1 cellular context compared by ENCODE assay signal in the genomic region with DNA sequence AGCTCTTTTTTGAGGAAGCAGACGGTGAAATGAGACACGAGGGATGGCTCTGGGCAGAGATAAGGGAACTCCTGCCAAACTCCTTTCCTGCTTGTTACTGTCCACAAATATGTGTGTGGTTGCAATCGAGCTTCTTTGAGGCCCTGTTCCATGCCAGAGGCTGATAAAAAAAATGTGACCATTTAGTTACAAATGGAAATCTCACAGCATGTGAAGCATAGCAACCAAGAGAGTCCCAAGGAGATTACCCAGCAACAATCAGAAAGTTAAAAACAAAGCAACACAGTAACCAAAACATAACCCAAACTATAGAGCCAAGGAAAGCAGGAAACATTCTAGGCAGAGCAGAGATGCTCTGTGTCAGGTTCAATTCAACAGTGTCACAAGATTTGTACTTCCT.
TF ChIP-seq lines count a peak whose summit lies in the region.

No MANE protein-coding gene starts in this region.

TF ChIP-seq in HepG2, 621 proteins besides CTCF, POLR2A, EP300 and RAD21 (continued from another document):
- TF ChIP-seq, protein P1, sequence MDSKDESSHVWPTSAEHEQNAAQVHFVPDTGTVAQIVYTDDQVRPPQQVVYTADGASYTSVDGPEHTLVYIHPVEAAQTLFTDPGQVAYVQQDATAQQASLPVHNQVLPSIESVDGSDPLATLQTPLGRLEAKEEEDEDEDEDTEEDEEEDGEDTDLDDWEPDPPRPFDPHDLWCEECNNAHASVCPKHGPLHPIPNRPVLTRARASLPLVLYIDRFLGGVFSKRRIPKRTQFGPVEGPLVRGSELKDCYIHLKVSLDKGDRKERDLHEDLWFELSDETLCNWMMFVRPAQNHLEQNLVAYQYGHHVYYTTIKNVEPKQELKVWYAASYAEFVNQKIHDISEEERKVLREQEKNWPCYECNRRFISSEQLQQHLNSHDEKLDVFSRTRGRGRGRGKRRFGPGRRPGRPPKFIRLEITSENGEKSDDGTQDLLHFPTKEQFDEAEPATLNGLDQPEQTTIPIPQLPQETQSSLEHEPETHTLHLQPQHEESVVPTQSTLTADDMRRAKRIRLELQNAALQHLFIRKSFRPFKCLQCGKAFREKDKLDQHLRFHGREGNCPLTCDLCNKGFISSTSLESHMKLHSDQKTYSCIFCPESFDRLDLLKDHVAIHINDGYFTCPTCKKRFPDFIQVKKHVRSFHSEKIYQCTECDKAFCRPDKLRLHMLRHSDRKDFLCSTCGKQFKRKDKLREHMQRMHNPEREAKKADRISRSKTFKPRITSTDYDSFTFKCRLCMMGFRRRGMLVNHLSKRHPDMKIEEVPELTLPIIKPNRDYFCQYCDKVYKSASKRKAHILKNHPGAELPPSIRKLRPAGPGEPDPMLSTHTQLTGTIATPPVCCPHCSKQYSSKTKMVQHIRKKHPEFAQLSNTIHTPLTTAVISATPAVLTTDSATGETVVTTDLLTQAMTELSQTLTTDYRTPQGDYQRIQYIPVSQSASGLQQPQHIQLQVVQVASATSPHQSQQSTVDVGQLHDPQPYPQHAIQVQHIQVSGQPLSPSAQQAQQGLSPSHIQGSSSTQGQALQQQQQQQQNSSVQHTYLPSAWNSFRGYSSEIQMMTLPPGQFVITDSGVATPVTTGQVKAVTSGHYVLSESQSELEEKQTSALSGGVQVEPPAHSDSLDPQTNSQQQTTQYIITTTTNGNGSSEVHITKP (CRISPR knock-in tag; IDR thresholded peaks at IDR 0.05; ENCODE audit: low read depth), result no peak
- TF ChIP-seq SNAPC2 (CRISPR knock-in tag; IDR thresholded peaks at IDR 0.05) (no peak), MXD4 (CRISPR knock-in tag; IDR thresholded peaks at IDR 0.05) (no peak), ZNF616 (CRISPR knock-in tag; IDR thresholded peaks at IDR 0.05; ENCODE audit: low read depth) (no peak), XRCC5 (optimal IDR thresholded peaks at IDR 0.05; ENCODE audit: low read length) (no peak), RFX1 (IDR thresholded peaks at IDR 0.05) (no peak), GLI4 (CRISPR knock-in tag; IDR thresholded peaks at IDR 0.05; ENCODE audit: borderline replicate concordance) (no peak), ZNF841 (CRISPR knock-in tag; IDR thresholded peaks at IDR 0.05; ENCODE audit: borderline replicate concordance) (no peak), KDM6A (CRISPR knock-in tag; IDR thresholded peaks at IDR 0.05; ENCODE audit: low read depth) (no peak)
- TF ChIP-seq, protein P2, sequence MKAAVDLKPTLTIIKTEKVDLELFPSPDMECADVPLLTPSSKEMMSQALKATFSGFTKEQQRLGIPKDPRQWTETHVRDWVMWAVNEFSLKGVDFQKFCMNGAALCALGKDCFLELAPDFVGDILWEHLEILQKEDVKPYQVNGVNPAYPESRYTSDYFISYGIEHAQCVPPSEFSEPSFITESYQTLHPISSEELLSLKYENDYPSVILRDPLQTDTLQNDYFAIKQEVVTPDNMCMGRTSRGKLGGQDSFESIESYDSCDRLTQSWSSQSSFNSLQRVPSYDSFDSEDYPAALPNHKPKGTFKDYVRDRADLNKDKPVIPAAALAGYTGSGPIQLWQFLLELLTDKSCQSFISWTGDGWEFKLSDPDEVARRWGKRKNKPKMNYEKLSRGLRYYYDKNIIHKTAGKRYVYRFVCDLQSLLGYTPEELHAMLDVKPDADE (CRISPR knock-in tag; IDR thresholded peaks at IDR 0.05), result no peak
- TF ChIP-seq, protein P3, sequence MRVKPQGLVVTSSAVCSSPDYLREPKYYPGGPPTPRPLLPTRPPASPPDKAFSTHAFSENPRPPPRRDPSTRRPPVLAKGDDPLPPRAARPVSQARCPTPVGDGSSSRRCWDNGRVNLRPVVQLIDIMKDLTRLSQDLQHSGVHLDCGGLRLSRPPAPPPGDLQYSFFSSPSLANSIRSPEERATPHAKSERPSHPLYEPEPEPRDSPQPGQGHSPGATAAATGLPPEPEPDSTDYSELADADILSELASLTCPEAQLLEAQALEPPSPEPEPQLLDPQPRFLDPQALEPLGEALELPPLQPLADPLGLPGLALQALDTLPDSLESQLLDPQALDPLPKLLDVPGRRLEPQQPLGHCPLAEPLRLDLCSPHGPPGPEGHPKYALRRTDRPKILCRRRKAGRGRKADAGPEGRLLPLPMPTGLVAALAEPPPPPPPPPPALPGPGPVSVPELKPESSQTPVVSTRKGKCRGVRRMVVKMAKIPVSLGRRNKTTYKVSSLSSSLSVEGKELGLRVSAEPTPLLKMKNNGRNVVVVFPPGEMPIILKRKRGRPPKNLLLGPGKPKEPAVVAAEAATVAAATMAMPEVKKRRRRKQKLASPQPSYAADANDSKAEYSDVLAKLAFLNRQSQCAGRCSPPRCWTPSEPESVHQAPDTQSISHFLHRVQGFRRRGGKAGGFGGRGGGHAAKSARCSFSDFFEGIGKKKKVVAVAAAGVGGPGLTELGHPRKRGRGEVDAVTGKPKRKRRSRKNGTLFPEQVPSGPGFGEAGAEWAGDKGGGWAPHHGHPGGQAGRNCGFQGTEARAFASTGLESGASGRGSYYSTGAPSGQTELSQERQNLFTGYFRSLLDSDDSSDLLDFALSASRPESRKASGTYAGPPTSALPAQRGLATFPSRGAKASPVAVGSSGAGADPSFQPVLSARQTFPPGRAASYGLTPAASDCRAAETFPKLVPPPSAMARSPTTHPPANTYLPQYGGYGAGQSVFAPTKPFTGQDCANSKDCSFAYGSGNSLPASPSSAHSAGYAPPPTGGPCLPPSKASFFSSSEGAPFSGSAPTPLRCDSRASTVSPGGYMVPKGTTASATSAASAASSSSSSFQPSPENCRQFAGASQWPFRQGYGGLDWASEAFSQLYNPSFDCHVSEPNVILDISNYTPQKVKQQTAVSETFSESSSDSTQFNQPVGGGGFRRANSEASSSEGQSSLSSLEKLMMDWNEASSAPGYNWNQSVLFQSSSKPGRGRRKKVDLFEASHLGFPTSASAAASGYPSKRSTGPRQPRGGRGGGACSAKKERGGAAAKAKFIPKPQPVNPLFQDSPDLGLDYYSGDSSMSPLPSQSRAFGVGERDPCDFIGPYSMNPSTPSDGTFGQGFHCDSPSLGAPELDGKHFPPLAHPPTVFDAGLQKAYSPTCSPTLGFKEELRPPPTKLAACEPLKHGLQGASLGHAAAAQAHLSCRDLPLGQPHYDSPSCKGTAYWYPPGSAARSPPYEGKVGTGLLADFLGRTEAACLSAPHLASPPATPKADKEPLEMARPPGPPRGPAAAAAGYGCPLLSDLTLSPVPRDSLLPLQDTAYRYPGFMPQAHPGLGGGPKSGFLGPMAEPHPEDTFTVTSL (CRISPR knock-in tag; IDR thresholded peaks at IDR 0.05; ENCODE audit: borderline replicate concordance), result no peak
TF ChIP-seq in HepG2: peak in this region for 0.
